Comparison of ENCODE assay signal across 11 cellular contexts in the genomic region with DNA sequence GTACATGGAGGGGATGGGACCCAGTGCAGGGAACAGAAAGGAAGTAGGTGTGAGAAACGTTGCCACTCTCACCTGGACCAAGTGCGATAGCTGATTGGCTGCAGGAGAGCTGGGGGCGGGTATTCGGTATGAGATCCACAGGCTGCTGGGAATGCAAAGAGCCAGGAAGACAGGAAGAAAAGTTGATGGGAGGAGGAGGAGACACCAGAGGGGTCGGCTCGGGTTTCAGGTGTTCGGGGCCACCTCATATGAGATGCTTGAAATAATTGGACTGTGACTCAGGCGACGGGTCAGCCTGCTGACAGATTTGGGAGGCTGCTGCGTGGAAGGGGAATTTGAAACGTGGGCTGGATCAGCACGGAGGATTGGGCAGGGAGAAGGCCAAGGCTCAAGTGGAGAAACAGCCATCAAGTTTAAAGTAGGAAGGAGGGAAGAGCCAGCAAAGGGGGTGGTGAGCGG.
DNase-seq lines count a peak whose midpoint lies in the region; ATAC-seq, FAIRE-seq and TF ChIP-seq lines count a peak whose summit lies in the region.
"Had no signal": no experiment of that assay in that cellular context is flagged by ENCODE, and none has a peak within 500 bp of the region (broad histone marks: within the 10 kb centered on the region; RNA-seq: fewer than 3 reads in every experiment).

No MANE protein-coding gene starts in this region.

- TF ChIP-seq CTCF in D721Med (IDR thresholded peaks at IDR 0.05; ENCODE audit: insufficient read depth, missing control alignments) = no peak
- TF ChIP-seq CTCF in pancreas (IDR thresholded peaks at IDR 0.05) = no peak

- H3K27ac ChIP-seq in pancreas = no peak overlapping the region

- POLR2A ChIA-PET in naive thymus-derived CD8-positive, alpha-beta T cell (lab: Charles Lee) = no interaction called here

- no peaks in the 10 kb centered on the region for H3K9me3 Mint-ChIP-seq in naive thymus-derived CD8-positive, alpha-beta T cell

- H3K4me1 ChIP-seq in pancreas = no peaks in the 10 kb centered on the region

- ATAC-seq in SK-N-SH treated with all-trans-retinoic acid at 6 μM for 48 hours (peak; percentile 82), pancreas (no peak)
- ATAC-seq in naive thymus-derived CD8-positive, alpha-beta T cell = no peak

- H3K9me3 ChIP-seq in pancreas = no peaks in the 10 kb centered on the region

- peak overlapping the region in 2 of 10 donors; percentile 4 to 66 for H3K27ac Mint-ChIP-seq in naive thymus-derived CD8-positive, alpha-beta T cell

- FAIRE-seq in D721Med (lab: Jason Lieb, UNC) (no peak), pancreas (lab: Jason Lieb, UNC) (no peak)

- no peak overlapping the region for H3K4me3 ChIP-seq in pancreas

- intact Hi-C loops in pancreas (cut with DNase I) = loop anchor here in 1 of 3 donors (10.0 kb wide), 1 partner anchor 142 kb away; the partner anchor contains the start of gene GPR45

- peaks cover 19 to 60% (median 34%) of the 10 kb centered on the region in 3 donors for H3K36me3 Mint-ChIP-seq in naive thymus-derived CD8-positive, alpha-beta T cell

- peak; percentile 82 for DNase-seq in ACHN
- peak; percentile 49 for DNase-seq in H4 (ENCODE audit: low spot score)
- DNase-seq in iPS DF 4.7 (ENCODE audit: extremely low read depth, low spot score) = peak; percentile 93
- no peak for DNase-seq in superior temporal gyrus (ENCODE audit: extremely low spot score)
- no peak for DNase-seq in D721Med (ENCODE audit: insufficient read length, low spot score)
- DNase-seq in pancreas = no peak
- no peak for DNase-seq in naive thymus-derived CD8-positive, alpha-beta T cell
- DNase-seq: activated CD4-positive, alpha-beta T cell treated with anti-CD3 and anti-CD28 coated beads, Interleukin-2, amount 50 U/mL, for 48 hours; effector CD4-positive, alpha-beta T cell; NK-92 treated with Interleukin-12 subunit alpha and Interleukin-12 subunit beta, amount 100 ng/mL, for 24 hours had no signal

- in situ Hi-C loops in ACHN (cut with HindIII; ENCODE audit: low pct_ligation_motif_present, low pct_unique_long_range_greater_than_20kb, low sequenced_read_pairs) = loop anchor here (25.0 kb wide), 1 partner anchor 134 kb away; the partner anchor contains the start of gene GPR45

- peaks cover 0 to 3% (median 0%) of the 10 kb centered on the region in 4 donors for H3K4me1 Mint-ChIP-seq in naive thymus-derived CD8-positive, alpha-beta T cell

- H3K27me3 Mint-ChIP-seq in naive thymus-derived CD8-positive, alpha-beta T cell = no peaks in the 10 kb centered on the region

- H3K36me3 ChIP-seq in pancreas = peaks cover 0 to 4% (median 4%) of the 10 kb centered on the region in 3 donors

- H3K4me3 Mint-ChIP-seq in naive thymus-derived CD8-positive, alpha-beta T cell = no peak overlapping the region

- H3K27me3 ChIP-seq in pancreas = no peaks in the 10 kb centered on the region

- 77 to 78% methylated on average over 13 of the region's 13 CpGs for WGBS in pancreas, 2 donors

TF ChIP-seq in SK-N-SH treated with all-trans-retinoic acid at 6 μM for 48 hours, 23 proteins besides CTCF, POLR2A, EP300 and RAD21:
- no peak for TF ChIP-seq SNAI2 (CRISPR knock-in tag; IDR thresholded peaks at IDR 0.05)
- TF ChIP-seq, protein P1, sequence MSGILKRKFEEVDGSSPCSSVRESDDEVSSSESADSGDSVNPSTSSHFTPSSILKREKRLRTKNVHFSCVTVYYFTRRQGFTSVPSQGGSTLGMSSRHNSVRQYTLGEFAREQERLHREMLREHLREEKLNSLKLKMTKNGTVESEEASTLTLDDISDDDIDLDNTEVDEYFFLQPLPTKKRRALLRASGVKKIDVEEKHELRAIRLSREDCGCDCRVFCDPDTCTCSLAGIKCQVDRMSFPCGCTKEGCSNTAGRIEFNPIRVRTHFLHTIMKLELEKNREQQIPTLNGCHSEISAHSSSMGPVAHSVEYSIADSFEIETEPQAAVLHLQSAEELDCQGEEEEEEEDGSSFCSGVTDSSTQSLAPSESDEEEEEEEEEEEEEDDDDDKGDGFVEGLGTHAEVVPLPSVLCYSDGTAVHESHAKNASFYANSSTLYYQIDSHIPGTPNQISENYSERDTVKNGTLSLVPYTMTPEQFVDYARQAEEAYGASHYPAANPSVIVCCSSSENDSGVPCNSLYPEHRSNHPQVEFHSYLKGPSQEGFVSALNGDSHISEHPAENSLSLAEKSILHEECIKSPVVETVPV (CRISPR knock-in tag; IDR thresholded peaks at IDR 0.05) = no peak

Comparison
In these comparisons a context has a peak if more than half of its experiments do, and no peak if none do; other contexts are left out.
1. DNase-seq: peak in ACHN (single experiment), H4 (single experiment) and iPS DF 4.7 (single experiment); none in superior temporal gyrus (single experiment), D721Med (single experiment), pancreas (0 of 6) and naive thymus-derived CD8-positive, alpha-beta T cell (0 of 10).